In genomic region chr1:118043624-118044023, GRCh38 we compare ENCODE assay signal across 23 cellular contexts.
"Had no signal": no experiment of that assay in that cellular context is flagged by ENCODE, and none has a peak within 500 bp of the region (broad histone marks: within the 10 kb centered on the region; RNA-seq: fewer than 3 reads in every experiment).

No MANE protein-coding gene starts in this region.

- DNase-seq: dermis blood vessel endothelial cell; dorsolateral prefrontal cortex; effector CD4-positive, alpha-beta T cell; effector memory CD4-positive, alpha-beta T cell; foreskin keratinocyte; heart left ventricle; hypothalamus; immature natural killer cell; islet precursor cell; left cardiac atrium; left lung; left ventricle myocardium superior; lower lobe of right lung; mesenchymal stem cell; mucosa of descending colon; naive B cell; naive thymus-derived CD8-positive, alpha-beta T cell had no signal

- FAIRE-seq: endothelial cell of umbilical vein, frontal cortex had no signal

- ATAC-seq: foreskin keratinocyte; gastroesophageal sphincter; heart left ventricle; left cardiac atrium; left lung; left ventricle myocardium superior; lower lobe of right lung; mucosa of descending colon; naive thymus-derived CD8-positive, alpha-beta T cell had no signal

- H3K4me1 ChIP-seq: esophagus muscularis mucosa, foreskin keratinocyte, gastroesophageal sphincter, lower lobe of right lung had no signal

- H3K4me2 ChIP-seq: hepatocyte had no signal

- H3K27me3 ChIP-seq: dorsolateral prefrontal cortex, esophagus muscularis mucosa, gastroesophageal sphincter, heart left ventricle, hepatocyte, left lung had no signal

- H3K36me3 ChIP-seq: esophagus muscularis mucosa, gastroesophageal sphincter, heart left ventricle, left lung, lower lobe of right lung had no signal

- H3K9me3 ChIP-seq: esophagus muscularis mucosa, gastroesophageal sphincter, heart left ventricle, left lung, lower lobe of right lung, mucosa of descending colon had no signal

- H3K4me3 ChIP-seq: coronary artery, dorsolateral prefrontal cortex, esophagus muscularis mucosa, gastroesophageal sphincter, heart left ventricle, hepatocyte, left lung, lower lobe of right lung, mucosa of descending colon had no signal

- H3K27ac ChIP-seq: coronary artery, dorsolateral prefrontal cortex, esophagus muscularis mucosa, foreskin keratinocyte, gastroesophageal sphincter, heart left ventricle, hepatocyte, left lung, lower lobe of right lung had no signal

- H3K79me2 ChIP-seq: hepatocyte had no signal

- H2AFZ ChIP-seq: hepatocyte had no signal
